Comparison of ENCODE assay signal across 8 cellular contexts in genomic region chr6:39980839-39981580, GRCh38. TPM values are rescaled to one million over a fixed set of nuclear protein-coding genes. Genes with fewer than 3 reads are reported as not detected.
DNase-seq lines count a peak whose midpoint lies in the region; ATAC-seq and TF ChIP-seq lines count a peak whose summit lies in the region.

No MANE protein-coding gene starts in this region.

- H3K27me3 ChIP-seq in MM.1S (replicated peaks; ENCODE audit: insufficient read depth, low read length) (no peaks in the 10 kb centered on the region), SU-DHL-6 (ENCODE audit: low read length) (no peaks in the 10 kb centered on the region), gastroesophageal sphincter (no peaks in the 10 kb centered on the region), parathyroid adenoma (ENCODE audit: control insufficient read depth, insufficient read depth, low read length) (no peaks in the 10 kb centered on the region)

- H4K20me1 ChIP-seq in MM.1S (ENCODE audit: insufficient read depth, low read length) (no peaks in the 10 kb centered on the region), SU-DHL-6 (ENCODE audit: low read depth, low read length) (no peaks in the 10 kb centered on the region)

- no peaks in the 10 kb centered on the region for H3K9me3 ChIP-seq in MM.1S (replicated peaks; ENCODE audit: insufficient read depth, low read length)
- no peaks in the 10 kb centered on the region for H3K9me3 ChIP-seq in SU-DHL-6 (ENCODE audit: insufficient read depth, low read length)
- no peaks in the 10 kb centered on the region for H3K9me3 ChIP-seq in gastroesophageal sphincter
- no peaks in the 10 kb centered on the region for H3K9me3 ChIP-seq in parathyroid adenoma (ENCODE audit: control insufficient read depth, low read length)

- H3K9ac ChIP-seq in MM.1S (ENCODE audit: low read length), result no peak overlapping the region
- no peak overlapping the region for H3K9ac ChIP-seq in SU-DHL-6 (ENCODE audit: low read length)
- H3K9ac ChIP-seq in parathyroid adenoma, result no peak overlapping the region

- no peak overlapping the region for H2AFZ ChIP-seq in MM.1S (ENCODE audit: low read length)
- H2AFZ ChIP-seq in SU-DHL-6 (ENCODE audit: low read depth, low read length, severe bottlenecking), result no peak overlapping the region
- H2AFZ ChIP-seq in parathyroid adenoma, result peak overlapping the region; percentile 8

- H3K27ac ChIP-seq in MM.1S (ENCODE audit: low read length) (no peak overlapping the region), SU-DHL-6 (ENCODE audit: low read depth, low read length) (no peak overlapping the region), gastroesophageal sphincter (peak overlapping the region in 3 of 4 donors; percentile 14 to 45 (median 28)), parathyroid adenoma (no peak overlapping the region)

- TF ChIP-seq CTCF in MM.1S (IDR thresholded peaks at IDR 0.05; ENCODE audit: low read length), result peak; percentile 32
- TF ChIP-seq CTCF in SU-DHL-6 (IDR thresholded peaks at IDR 0.05; ENCODE audit: insufficient read depth, low read length, poor library complexity, severe bottlenecking), result peak; percentile 39
- peak; percentile 26 to 66 (median 62) for TF ChIP-seq CTCF in gastroesophageal sphincter (IDR thresholded peaks at IDR 0.05)
- peak; percentile 59 for TF ChIP-seq CTCF in parathyroid adenoma (IDR thresholded peaks at IDR 0.05)

- H3K4me3 ChIP-seq in MM.1S (ENCODE audit: low read length) (no peak overlapping the region), SU-DHL-6 (ENCODE audit: insufficient read depth, low read length, poor library complexity, severe bottlenecking) (no peak overlapping the region), gastroesophageal sphincter (no peak overlapping the region), parathyroid adenoma (ENCODE audit: low read depth, low read length) (no peak overlapping the region)

- DNase-seq in SIG-M5 treated with dmso at 0.1 percent for 504 hours (lab: John Stamatoyannopoulos, UW; ENCODE audit: unreplicated experiment) (peak; percentile 34), SIG-M5 (lab: John Stamatoyannopoulos, UW) (no peak), MM.1S (peak; percentile 53), occipital lobe (lab: John Stamatoyannopoulos, UW) (no peak)

- TF ChIP-seq POLR2A in gastroesophageal sphincter (IDR thresholded peaks at IDR 0.05), result no peak

- TF ChIP-seq EP300 in gastroesophageal sphincter (IDR thresholded peaks at IDR 0.05), result no peak

- H3K79me2 ChIP-seq in MM.1S (ENCODE audit: low read length) (no peaks in the 10 kb centered on the region), SU-DHL-6 (ENCODE audit: insufficient read depth, low read length) (no peaks in the 10 kb centered on the region), parathyroid adenoma (no peaks in the 10 kb centered on the region)

- H3K4me2 ChIP-seq in MM.1S (ENCODE audit: low read depth, low read length) (no peak overlapping the region), SU-DHL-6 (ENCODE audit: low read depth, low read length, poor library complexity, severe bottlenecking) (no peak overlapping the region), parathyroid adenoma (ENCODE audit: low read length) (no peak overlapping the region)

- H3K36me3 ChIP-seq in MM.1S (replicated peaks; ENCODE audit: insufficient read depth, low read length), result no peaks in the 10 kb centered on the region
- no peaks in the 10 kb centered on the region for H3K36me3 ChIP-seq in SU-DHL-6 (ENCODE audit: low read length)
- no peaks in the 10 kb centered on the region for H3K36me3 ChIP-seq in gastroesophageal sphincter
- H3K36me3 ChIP-seq in parathyroid adenoma (ENCODE audit: control insufficient read depth, insufficient read depth, low read length), result no peaks in the 10 kb centered on the region

- ATAC-seq in gastroesophageal sphincter (peak; percentile 59), HG03108 (IDR thresholded peaks at IDR 0.05; ENCODE audit: unreplicated experiment) (no peak)

- H3K4me1 ChIP-seq in MM.1S (ENCODE audit: low read length) (no peaks in the 10 kb centered on the region), gastroesophageal sphincter (peaks cover 0 to 33% (median 0%) of the 10 kb centered on the region in 3 donors), parathyroid adenoma (peaks cover 16% of the 10 kb centered on the region)

- 34 to 40% methylated on average over 3 of the region's 3 CpGs for WGBS in gastroesophageal sphincter (ENCODE audit: low coverage in 1 of 2), 2 donors

- H3K9me2 ChIP-seq in MM.1S (replicated peaks; ENCODE audit: insufficient read depth, low read length), result no peaks in the 10 kb centered on the region
- no peaks in the 10 kb centered on the region for H3K9me2 ChIP-seq in SU-DHL-6 (replicated peaks; ENCODE audit: insufficient read depth, low read length)

- H3F3A ChIP-seq in MM.1S (ENCODE audit: insufficient read depth, low read length) (no peaks in the 10 kb centered on the region), SU-DHL-6 (ENCODE audit: insufficient read depth) (no peaks in the 10 kb centered on the region)

RNA-seq across cellular contexts. Expression of gene MOCS1, which starts 46.7 kb away (rescaled TPM):
- 10 to 100 TPM; 24.0 to 33.0 (median 29.3) TPM for total RNA-seq in gastroesophageal sphincter
- total RNA-seq in occipital lobe, result 4.7 TPM

Comparison
In these comparisons a context has a peak if more than half of its experiments do, and no peak if none do; other contexts are left out.
1. DNase-seq: peak in SIG-M5 treated with dmso at 0.1 percent for 504 hours (single experiment) and MM.1S (single experiment); none in SIG-M5 (single experiment) and occipital lobe (single experiment).
2. H3K27ac ChIP-seq: peak in gastroesophageal sphincter (3 of 4); none in MM.1S (single experiment), SU-DHL-6 (single experiment) and parathyroid adenoma (single experiment).
3. Peak in every context shown above with its lines, with median percentiles within 50 percentile points of each other: CTCF ChIP-seq.